In genomic region chr1:160741092-160741501, GRCh38 we compare ENCODE assay signal across 18 cellular contexts. TPM values are rescaled to one million over a fixed set of nuclear protein-coding genes. Genes with fewer than 3 reads are reported as not detected.
DNase-seq lines count a peak whose midpoint lies in the region; ATAC-seq and TF ChIP-seq lines count a peak whose summit lies in the region.
"Had no signal": no experiment of that assay in that cellular context is flagged by ENCODE, and none has a peak within 500 bp of the region (broad histone marks: within the 10 kb centered on the region; RNA-seq: fewer than 3 reads in every experiment).

No MANE protein-coding gene starts in this region.

- peak overlapping the region in 5 of 8 donors; percentile 1 to 44 (median 35) for H3K4me3 Mint-ChIP-seq in CD4-positive, alpha-beta memory T cell
- peak overlapping the region; percentile 85 for H3K4me3 Mint-ChIP-seq in activated CD8-positive, alpha-beta T cell treated with anti-CD3 and anti-CD28 coated beads, Interleukin-2, amount 10 ng/mL, durations not matched to agents 7 days and 5 days
- H3K4me3 Mint-ChIP-seq: endodermal cell, neural crest cell had no signal

- H2BK15ac ChIP-seq in mesendoderm (replicated peaks; ENCODE audit: low read depth), result no peak overlapping the region

- no peak overlapping the region for H2BK120ac ChIP-seq in mesendoderm (ENCODE audit: low read depth, low read length)

- no CpG with 5 or more reads among the region's 4 CpGs for WGBS in mesendoderm (ENCODE audit: extremely low coverage, insufficient coverage, low lambda C conversion rate)

- intact Hi-C loops in CD4-positive, alpha-beta memory T cell (cut with micrococcal nuclease), result no loop called here

- CTCF ChIA-PET in CD4-positive, alpha-beta memory T cell (lab: Charles Lee; ENCODE audit: partially characterized antibody), result interaction anchor here (1.0 to 1.6 kb wide), 4 partner anchors 14 to 27 kb away, joined by 3 to 4 read pairs (median 3); no protein-coding TSS in a partner anchor
- CTCF ChIA-PET in activated CD8-positive, alpha-beta T cell treated with anti-CD3 and anti-CD28 coated beads, Interleukin-2, amount 10 ng/mL, durations not matched to agents 7 days and 5 days (lab: Charles Lee), result interaction anchor here (0.8 to 13.3 kb wide), 11 partner anchors 8 to 210 kb away, joined by 3 to 217 read pairs (median 5); no protein-coding TSS in a partner anchor

- no peak overlapping the region for H3K18ac ChIP-seq in mesendoderm (ENCODE audit: low read length)

- H4K8ac ChIP-seq in mesendoderm (ENCODE audit: low read depth, low read length), result no peak overlapping the region

- DNase-seq in CD4-positive, alpha-beta memory T cell, result no peak
- DNase-seq in GM12865 (ENCODE audit: low read depth) (peak; percentile 55), mesendoderm (no peak), NAMALWA (ENCODE audit: low spot score) (no peak), KG1 (lab: John Stamatoyannopoulos, UW) (no peak), occipital lobe (lab: John Stamatoyannopoulos, UW) (no peak), NCI-H2227 (lab: John Stamatoyannopoulos, UW; ENCODE audit: unreplicated experiment) (no peak)
- DNase-seq in activated CD8-positive, alpha-beta T cell treated with anti-CD3 and anti-CD28 coated beads, Interleukin-2, amount 10 ng/mL, durations not matched to agents 7 days and 5 days, result peak; percentile 54
- DNase-seq: DMS 273 treated with DMSO at 0.1 percent for 48 hours; left colon; NCI-H1694 treated with DMSO at 0.1 percent for 48 hours; stimulated activated CD4-positive, alpha-beta T cell treated with anti-CD3 and anti-CD28 coated beads, Interleukin-2, amount 100 ng/mL, for 24 hours; thyroid gland had no signal

- no peak for TF ChIP-seq CTCF in GM12865 (IDR thresholded peaks at IDR 0.05; ENCODE audit: insufficient read depth, low read depth, low read length, missing control alignments)

- H3K36me3 ChIP-seq in CD4-positive, alpha-beta memory T cell (ENCODE audit: insufficient read depth, low read length), result no peaks in the 10 kb centered on the region
- no peaks in the 10 kb centered on the region for H3K36me3 ChIP-seq in mesendoderm (ENCODE audit: control insufficient read depth, insufficient read depth, low read length)
- H3K36me3 ChIP-seq: cardiac muscle cell, thyroid gland had no signal

- H2BK5ac ChIP-seq in mesendoderm (ENCODE audit: low read length), result no peak overlapping the region

- peaks cover 23% of the 10 kb centered on the region for H3K4me1 ChIP-seq in CD4-positive, alpha-beta memory T cell (ENCODE audit: insufficient read depth, low read length)
- H3K4me1 ChIP-seq in mesendoderm (ENCODE audit: control insufficient read depth, low read depth, low read length), result peaks cover 3% of the 10 kb centered on the region
- H3K4me1 ChIP-seq: thyroid gland had no signal

- no peak overlapping the region for H2AK5ac ChIP-seq in mesendoderm (ENCODE audit: low read length)

- no peak overlapping the region for H3K27ac ChIP-seq in CD4-positive, alpha-beta memory T cell (ENCODE audit: low read depth, low read length)
- no peak overlapping the region for H3K27ac ChIP-seq in mesendoderm (ENCODE audit: low read depth, low read length)
- H3K27ac ChIP-seq: cardiac muscle cell, thyroid gland had no signal

- H3K4me1 Mint-ChIP-seq in CD4-positive, alpha-beta memory T cell, result peaks cover 15 to 57% (median 36%) of the 10 kb centered on the region in 4 donors
- H3K4me1 Mint-ChIP-seq in activated CD8-positive, alpha-beta T cell treated with anti-CD3 and anti-CD28 coated beads, Interleukin-2, amount 10 ng/mL, durations not matched to agents 7 days and 5 days (ENCODE audit: low read depth), result peaks cover 79% of the 10 kb centered on the region

- H3K4me3 ChIP-seq in CD4-positive, alpha-beta memory T cell (ENCODE audit: low read length in 2 of 2), result no peak overlapping the region
- H3K4me3 ChIP-seq in GM12865 (ENCODE audit: low read depth, low read length) (peak overlapping the region; percentile 68), mesendoderm (ENCODE audit: low read length) (no peak overlapping the region)
- H3K4me3 ChIP-seq: cardiac muscle cell, thyroid gland had no signal

- peak; percentile 40 for ATAC-seq in activated CD8-positive, alpha-beta T cell treated with anti-CD3 and anti-CD28 coated beads, Interleukin-2, amount 10 ng/mL, durations not matched to agents 7 days and 5 days
- ATAC-seq: left colon had no signal

- no peak overlapping the region for H4K5ac ChIP-seq in mesendoderm (ENCODE audit: low read length)

- POLR2A ChIA-PET in CD4-positive, alpha-beta memory T cell (lab: Charles Lee; ENCODE audit: partially characterized antibody), result no interaction called here
- POLR2A ChIA-PET in activated CD8-positive, alpha-beta T cell treated with anti-CD3 and anti-CD28 coated beads, Interleukin-2, amount 10 ng/mL, durations not matched to agents 7 days and 5 days (lab: Charles Lee), result interaction anchor here (1.1 to 5.0 kb wide), 6 partner anchors 8 to 96 kb away, joined by 3 to 27 read pairs (median 4); partner anchors contain the start of gene CD48

- peaks cover 0 to 21% (median 9%) of the 10 kb centered on the region in 8 donors for H3K9me3 Mint-ChIP-seq in CD4-positive, alpha-beta memory T cell
- peaks cover 18% of the 10 kb centered on the region for H3K9me3 Mint-ChIP-seq in activated CD8-positive, alpha-beta T cell treated with anti-CD3 and anti-CD28 coated beads, Interleukin-2, amount 10 ng/mL, durations not matched to agents 7 days and 5 days (ENCODE audit: insufficient read depth)
- H3K9me3 Mint-ChIP-seq: neural crest cell had no signal

- H3K56ac ChIP-seq in mesendoderm (ENCODE audit: low read length), result peak overlapping the region; percentile 38

- no peak overlapping the region for H3K9ac ChIP-seq in mesendoderm (ENCODE audit: low read length)

- H3K27me3 Mint-ChIP-seq in CD4-positive, alpha-beta memory T cell, result no peaks in the 10 kb centered on the region
- H3K27me3 Mint-ChIP-seq in activated CD8-positive, alpha-beta T cell treated with anti-CD3 and anti-CD28 coated beads, Interleukin-2, amount 10 ng/mL, durations not matched to agents 7 days and 5 days (ENCODE audit: low read depth), result no peaks in the 10 kb centered on the region

- H3K9me3 ChIP-seq in CD4-positive, alpha-beta memory T cell (ENCODE audit: control insufficient read depth in 1 of 2, low read length in 2 of 2), result no peaks in the 10 kb centered on the region
- H3K9me3 ChIP-seq: thyroid gland had no signal

- no peak overlapping the region for H3K4ac ChIP-seq in mesendoderm (ENCODE audit: low read depth, low read length)

- H3K23ac ChIP-seq in mesendoderm (ENCODE audit: low read length), result no peak overlapping the region

- no peaks in the 10 kb centered on the region for H3K79me2 ChIP-seq in mesendoderm (ENCODE audit: control insufficient read depth, insufficient read depth, low read length)

- peaks cover 3% of the 10 kb centered on the region in 2 donors for H3K36me3 Mint-ChIP-seq in CD4-positive, alpha-beta memory T cell
- H3K36me3 Mint-ChIP-seq in activated CD8-positive, alpha-beta T cell treated with anti-CD3 and anti-CD28 coated beads, Interleukin-2, amount 10 ng/mL, durations not matched to agents 7 days and 5 days (ENCODE audit: low read depth), result peaks cover 67% of the 10 kb centered on the region

- peak overlapping the region in 5 of 7 donors; percentile 5 to 87 (median 36) for H3K27ac Mint-ChIP-seq in CD4-positive, alpha-beta memory T cell
- peak overlapping the region; percentile 89 for H3K27ac Mint-ChIP-seq in activated CD8-positive, alpha-beta T cell treated with anti-CD3 and anti-CD28 coated beads, Interleukin-2, amount 10 ng/mL, durations not matched to agents 7 days and 5 days
- H3K27ac Mint-ChIP-seq: endodermal cell had no signal

- H3K27me3 ChIP-seq in CD4-positive, alpha-beta memory T cell (ENCODE audit: insufficient read depth, low read length), result no peaks in the 10 kb centered on the region
- no peaks in the 10 kb centered on the region for H3K27me3 ChIP-seq in mesendoderm (ENCODE audit: insufficient read depth, low read length, poor library complexity)
- H3K27me3 ChIP-seq: cardiac muscle cell, thyroid gland had no signal

- no peaks in the 10 kb centered on the region for H3K79me1 ChIP-seq in mesendoderm (ENCODE audit: low read length)

- H3K4me2 ChIP-seq in mesendoderm (ENCODE audit: low read length), result no peak overlapping the region

RNA-seq across cellular contexts. Expression of gene SLAMF7, which starts 2.0 kb away (rescaled TPM):
- 1 to 10 TPM; 8.1 to 8.2 TPM for total RNA-seq in CD4-positive, alpha-beta memory T cell
- 1 to 10 TPM; 2.8 TPM for polyA plus RNA-seq in CD4-positive, alpha-beta memory T cell
- total RNA-seq in activated CD8-positive, alpha-beta T cell treated with anti-CD3 and anti-CD28 coated beads, Interleukin-2, amount 10 ng/mL, durations not matched to agents 7 days and 5 days, result 100 to 1,000 TPM in 1 of 2 experiments, 10 to 100 TPM in 1; 88.5 to 102 TPM
- 0.06 TPM for polyA plus RNA-seq in mesendoderm (2013, experiment 1 of 2)
- polyA plus RNA-seq in mesendoderm (2013, experiment 2 of 2), result 0.07 TPM
- total RNA-seq in occipital lobe, result not detected
- total RNA-seq: cardiac muscle cell, endodermal cell, NCI-H460, neural crest cell had no signal
- polyA plus RNA-seq: cardiac muscle cell had no signal

RNA-seq across cellular contexts. Expression of gene CD48, which starts 29.5 kb away (rescaled TPM):
- total RNA-seq in CD4-positive, alpha-beta memory T cell, result 100 to 1,000 TPM; 301 to 329 TPM
- polyA plus RNA-seq in CD4-positive, alpha-beta memory T cell, result 100 to 1,000 TPM; 228 to 246 TPM
- total RNA-seq in activated CD8-positive, alpha-beta T cell treated with anti-CD3 and anti-CD28 coated beads, Interleukin-2, amount 10 ng/mL, durations not matched to agents 7 days and 5 days, result 100 to 1,000 TPM; 325 to 327 TPM
- 2.5 TPM for polyA plus RNA-seq in mesendoderm (2013, experiment 1 of 2)
- polyA plus RNA-seq in mesendoderm (2013, experiment 2 of 2), result 2.7 TPM
- 1.1 TPM for total RNA-seq in occipital lobe
- total RNA-seq: cardiac muscle cell, H4, NCI-H460, neural crest cell had no signal
- polyA plus RNA-seq: cardiac muscle cell had no signal

RNA-seq across cellular contexts. Expression of gene LY9, which starts 54.9 kb away (rescaled TPM):
- 100 to 1,000 TPM; 131 to 136 TPM for total RNA-seq in CD4-positive, alpha-beta memory T cell
- 100 to 1,000 TPM; 163 to 211 TPM for polyA plus RNA-seq in CD4-positive, alpha-beta memory T cell
- total RNA-seq in activated CD8-positive, alpha-beta T cell treated with anti-CD3 and anti-CD28 coated beads, Interleukin-2, amount 10 ng/mL, durations not matched to agents 7 days and 5 days, result 10 to 100 TPM; 24.7 to 24.9 TPM
- polyA plus RNA-seq in mesendoderm (2013, experiment 1 of 2), result 0.07 TPM
- 0.03 TPM for polyA plus RNA-seq in mesendoderm (2013, experiment 2 of 2)
- not detected for total RNA-seq in occipital lobe
- total RNA-seq: cardiac muscle cell, endodermal cell, H4, NCI-H460, neural crest cell had no signal
- polyA plus RNA-seq: cardiac muscle cell had no signal

Comparison
In these comparisons a context has a peak if more than half of its experiments do, and no peak if none do; other contexts are left out.
1. DNase-seq: peak in GM12865 (single experiment) and activated CD8-positive, alpha-beta T cell treated with anti-CD3 and anti-CD28 coated beads, Interleukin-2, amount 10 ng/mL, durations not matched to agents 7 days and 5 days (single experiment); none in CD4-positive, alpha-beta memory T cell (0 of 5), mesendoderm (single experiment), NAMALWA (single experiment), KG1 (single experiment), occipital lobe (single experiment) and NCI-H2227 (single experiment).
2. RNA of gene SLAMF7, which starts 2.0 kb away (total RNA-seq): 88.5 to 102 TPM in activated CD8-positive, alpha-beta T cell treated with anti-CD3 and anti-CD28 coated beads, Interleukin-2, amount 10 ng/mL, durations not matched to agents 7 days and 5 days; 8.1 to 8.2 TPM in CD4-positive, alpha-beta memory T cell and not detected in occipital lobe (single experiment); every median in the first group is over 4 times any median in the second.
3. RNA of gene CD48, which starts 29.5 kb away (total RNA-seq): 301 to 329 TPM in CD4-positive, alpha-beta memory T cell and 325 to 327 TPM in activated CD8-positive, alpha-beta T cell treated with anti-CD3 and anti-CD28 coated beads, Interleukin-2, amount 10 ng/mL, durations not matched to agents 7 days and 5 days; 1.1 TPM in occipital lobe (single experiment); every median in the first group is over 100 times any median in the second.
4. RNA of gene LY9, which starts 54.9 kb away (total RNA-seq): 131 to 136 TPM in CD4-positive, alpha-beta memory T cell and 24.7 to 24.9 TPM in activated CD8-positive, alpha-beta T cell treated with anti-CD3 and anti-CD28 coated beads, Interleukin-2, amount 10 ng/mL, durations not matched to agents 7 days and 5 days; not detected in occipital lobe (single experiment); every median in the first group is over 10 times any median in the second.